Comparison of ENCODE assay signal across 16 cellular contexts in the genomic region with DNA sequence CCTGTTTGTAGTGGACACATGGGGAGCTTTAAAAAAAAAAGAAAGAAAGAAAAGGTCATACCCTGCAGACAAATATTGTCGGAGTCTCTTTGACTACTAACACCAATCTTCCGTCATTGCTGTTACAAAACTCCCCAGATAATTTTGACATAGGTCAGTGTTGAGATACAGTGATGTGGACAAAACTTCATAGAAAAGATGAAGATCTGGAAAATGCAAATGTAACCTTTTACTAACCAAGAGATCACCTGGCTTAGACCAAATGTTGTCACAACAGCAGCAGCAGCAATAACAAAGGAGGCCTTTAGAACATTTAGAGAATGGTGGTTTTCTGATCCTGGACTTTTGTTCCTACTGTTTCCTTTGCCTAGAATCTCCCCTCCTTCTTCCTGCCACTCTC. TPM values are rescaled to one million over a fixed set of nuclear protein-coding genes. Genes with fewer than 3 reads are reported as not detected.
A peak's percentile ranks its signal among the peaks of the same experiment; 100 is the strongest.
DNase-seq lines count a peak whose midpoint lies in the region; ATAC-seq, FAIRE-seq and TF ChIP-seq lines count a peak whose summit lies in the region.
"Had no signal": no experiment of that assay in that cellular context is flagged by ENCODE, and none has a peak within 500 bp of the region (broad histone marks: within the 10 kb centered on the region; RNA-seq: fewer than 3 reads in every experiment).

No MANE protein-coding gene starts in this region.

- no peak overlapping the region for H3K27ac ChIP-seq in HepG2 (ENCODE audit: extremely low read length, insufficient read depth, low read length)
- no peak overlapping the region for H3K27ac ChIP-seq in right lobe of liver
- H3K27ac ChIP-seq in naive thymus-derived CD4-positive, alpha-beta T cell (ENCODE audit: low read depth, low read length) = no peak overlapping the region

- H3K4me3 ChIP-seq in HepG2 (replicated peaks in 1 of 3; ENCODE audit: insufficient read depth in 1 of 3, low read depth in 2 of 3, low read length in 3 of 3) (no peak overlapping the region), right lobe of liver (no peak overlapping the region)
- no peak overlapping the region for H3K4me3 ChIP-seq in naive thymus-derived CD4-positive, alpha-beta T cell (ENCODE audit: low read length)

- BruUV-seq in HepG2 (replicated peaks; lab: Mats Ljungman, UMichigan) = no TSS peak

- no peaks in the 10 kb centered on the region for H3K27me3 ChIP-seq in HepG2 (ENCODE audit: control insufficient read depth in 1 of 2, insufficient read depth in 2 of 2, low read length in 2 of 2)
- no peaks in the 10 kb centered on the region for H3K27me3 ChIP-seq in right lobe of liver
- no peaks in the 10 kb centered on the region for H3K27me3 ChIP-seq in naive thymus-derived CD4-positive, alpha-beta T cell (ENCODE audit: control insufficient read depth in 2 of 2, insufficient read depth in 2 of 2, low read length in 2 of 2)

- CTCF ChIA-PET in HepG2 (lab: Yijun Ruan, JAX; ENCODE audit: low intra/inter-chr PET ratio, low total read pairs) = no interaction called here
- CTCF ChIA-PET in naive thymus-derived CD4-positive, alpha-beta T cell (lab: Charles Lee) = no interaction called here

- no peak overlapping the region for H3K9ac ChIP-seq in HepG2 (ENCODE audit: insufficient read depth, low read depth, low read length)

- no peaks in the 10 kb centered on the region for H3K9me3 Mint-ChIP-seq in naive thymus-derived CD4-positive, alpha-beta T cell
- H3K9me3 Mint-ChIP-seq in type B pancreatic cell = no peaks in the 10 kb centered on the region
- H3K9me3 Mint-ChIP-seq: CD4-positive, alpha-beta T cell had no signal

- no peak overlapping the region for H2AFZ ChIP-seq in HepG2 (ENCODE audit: low read length)

- H3K36me3 ChIP-seq in HepG2 (replicated peaks in 1 of 2; ENCODE audit: control insufficient read depth in 1 of 2, insufficient read depth in 2 of 2, low read length in 2 of 2) (no peaks in the 10 kb centered on the region), right lobe of liver (no peaks in the 10 kb centered on the region)
- H3K36me3 ChIP-seq in naive thymus-derived CD4-positive, alpha-beta T cell (ENCODE audit: control insufficient read depth in 2 of 3, insufficient read depth in 3 of 3, low read length in 3 of 3) = no peaks in the 10 kb centered on the region

- H3K27me3 Mint-ChIP-seq in naive thymus-derived CD4-positive, alpha-beta T cell = peaks cover 5 to 27% (median 12%) of the 10 kb centered on the region in 5 donors
- H3K27me3 Mint-ChIP-seq in type B pancreatic cell (no peaks in the 10 kb centered on the region), T-helper 17 cell (peaks cover 30% of the 10 kb centered on the region)

- ATAC-seq in HepG2 (peak; percentile 61), right lobe of liver (no peak), HG02623 (IDR thresholded peaks at IDR 0.05; ENCODE audit: unreplicated experiment) (no peak), T-helper 17 cell (no peak)
- peak; percentile 59 for ATAC-seq in naive thymus-derived CD4-positive, alpha-beta T cell

- POLR2A ChIA-PET in HepG2 (lab: Yijun Ruan, JAX) = no interaction called here
- POLR2A ChIA-PET in naive thymus-derived CD4-positive, alpha-beta T cell (lab: Charles Lee) = interaction anchor here (0.6 kb wide), 1 partner anchor 10 kb away, joined by 4 read pairs; no protein-coding TSS in a partner anchor

- WGBS in HepG2 (ENCODE audit: low lambda C conversion rate) = 1% methylated on average over 2 of the region's 2 CpGs
- 43% methylated on average over 2 of the region's 2 CpGs for WGBS in right lobe of liver (ENCODE audit: insufficient coverage, low coverage, low lambda C conversion rate, missing lambda C conversion rate)

- H3K36me3 Mint-ChIP-seq in naive thymus-derived CD4-positive, alpha-beta T cell = no peaks in the 10 kb centered on the region
- H3K36me3 Mint-ChIP-seq in type B pancreatic cell (no peaks in the 10 kb centered on the region), T-helper 17 cell (ENCODE audit: low read depth) (peaks cover 6% of the 10 kb centered on the region)

- H3K4me1 ChIP-seq in HepG2 (ENCODE audit: insufficient read depth, low read length) (peaks cover 26% of the 10 kb centered on the region), right lobe of liver (no peaks in the 10 kb centered on the region)
- H3K4me1 ChIP-seq in naive thymus-derived CD4-positive, alpha-beta T cell (ENCODE audit: control insufficient read depth in 2 of 2, insufficient read depth in 2 of 2, low read length in 2 of 2) = no peaks in the 10 kb centered on the region

- intact Hi-C loops in HepG2 (cut with micrococcal nuclease; ENCODE audit: unreplicated experiment) (no loop called here), right lobe of liver (cut with DNase I) (no loop called here)
- intact Hi-C loops in naive thymus-derived CD4-positive, alpha-beta T cell (cut with micrococcal nuclease) = no loop called here

- H3K9me3 ChIP-seq in HepG2 (ENCODE audit: low read length) = no peaks in the 10 kb centered on the region
- no peaks in the 10 kb centered on the region for H3K9me3 ChIP-seq in right lobe of liver
- H3K9me3 ChIP-seq in naive thymus-derived CD4-positive, alpha-beta T cell (ENCODE audit: control insufficient read depth in 2 of 3, low read length in 3 of 3) = no peaks in the 10 kb centered on the region
- H3K9me3 ChIP-seq in T-helper 17 cell (ENCODE audit: control insufficient read depth, low read length, poor library complexity, severe bottlenecking) = no peaks in the 10 kb centered on the region

- TF ChIP-seq POLR2A in HepG2 (IDR thresholded peaks at IDR 0.05; ENCODE audit: insufficient read depth in 1 of 2, low read depth in 2 of 2, low read length in 2 of 2) (no peak), right lobe of liver (IDR thresholded peaks at IDR 0.05) (no peak)

- peak overlapping the region; percentile 25; the same call in 1 of the 2 replicates for H3K4me2 ChIP-seq in HepG2 (ENCODE audit: low read depth, low read length)

- in situ Hi-C loops in HepG2 (cut with HindIII; ENCODE audit: extremely low pct_ligation_motif_present, low pct_unique_long_range_greater_than_20kb) = no loop called here

- H3K4me1 Mint-ChIP-seq in naive thymus-derived CD4-positive, alpha-beta T cell = peaks cover 0 to 2% (median 0%) of the 10 kb centered on the region in 7 donors
- H3K4me1 Mint-ChIP-seq in type B pancreatic cell (ENCODE audit: unreplicated experiment) = peaks cover 11% of the 10 kb centered on the region
- H3K4me1 Mint-ChIP-seq in T-helper 17 cell = peaks cover 4% of the 10 kb centered on the region

- H3K27ac Mint-ChIP-seq in naive thymus-derived CD4-positive, alpha-beta T cell = no peak overlapping the region
- H3K27ac Mint-ChIP-seq in type B pancreatic cell (peak overlapping the region; percentile 3), T-helper 17 cell (no peak overlapping the region)
- H3K27ac Mint-ChIP-seq: CD4-positive, alpha-beta T cell had no signal

- TF ChIP-seq EP300 in HepG2 (IDR thresholded peaks at IDR 0.05; ENCODE audit: low read depth in 2 of 2, low read length in 2 of 2) (no peak), HepG2 (CRISPR knock-in tag; IDR thresholded peaks at IDR 0.05; ENCODE audit: borderline replicate concordance) (no peak)

- H4K20me1 ChIP-seq in HepG2 (ENCODE audit: insufficient read depth, low read length) = no peaks in the 10 kb centered on the region

- DNase-seq in HepG2 (ENCODE audit: low spot score) (peak; percentile 13), right lobe of liver (no peak), NCI-H526 treated with DMSO at 0.1 percent for 48 hours (lab: John Stamatoyannopoulos, UW) (peak; percentile 18), type B pancreatic cell (ENCODE audit: extremely low spot score, unreplicated experiment) (no peak), NCI-H748 treated with DMSO at 0.1 percent for 48 hours (lab: John Stamatoyannopoulos, UW) (no peak), T-helper 17 cell (no peak)
- no peak for DNase-seq in naive thymus-derived CD4-positive, alpha-beta T cell
- DNase-seq: ACHN; C1 segment of cervical spinal cord; CD4-positive, alpha-beta T cell; DMS79; HCEC 1CT had no signal

- H3K79me2 ChIP-seq in HepG2 (ENCODE audit: insufficient read depth, low read length) = no peaks in the 10 kb centered on the region

- TF ChIP-seq CTCF in HepG2 (CRISPR knock-in tag; IDR thresholded peaks at IDR 0.05) = no peak
- no peak for TF ChIP-seq CTCF in right lobe of liver (IDR thresholded peaks at IDR 0.05)
- no peak for TF ChIP-seq CTCF in type B pancreatic cell (conservative IDR thresholded peaks at IDR 0.05)

- H3K4me3 Mint-ChIP-seq in naive thymus-derived CD4-positive, alpha-beta T cell = no peak overlapping the region
- H3K4me3 Mint-ChIP-seq in type B pancreatic cell (no peak overlapping the region), T-helper 17 cell (no peak overlapping the region)
- H3K4me3 Mint-ChIP-seq: CD4-positive, alpha-beta T cell had no signal

- TF ChIP-seq RAD21 in HepG2 (CRISPR knock-in tag; IDR thresholded peaks at IDR 0.05) = no peak

- no peak for FAIRE-seq in HepG2 (lab: Jason Lieb, UNC)
- FAIRE-seq: GM12891, H1 had no signal

RNA-seq across cellular contexts. Expression of gene COMMD8, which starts 8.1 kb away (rescaled TPM):
- 20.3 and 32.7 TPM in 2 replicates for total RNA-seq in HepG2 (2016; rRNA removed; fragmentation: Illumina TruSeq; extraction: Trizol)
- 6.5 and 6.6 TPM in 2 replicates for total RNA-seq in HepG2 (2016; cell fraction: cytosol; rRNA removed; fragmentation: Illumina TruSeq; extraction: Trizol; ENCODE audit: low read depth)
- 20.6 and 32.7 TPM in 2 replicates for total RNA-seq in HepG2 (2016; cell fraction: insoluble cytoplasmic fraction; rRNA removed; fragmentation: Illumina TruSeq; extraction: Trizol)
- 12.0 and 12.7 TPM in 2 replicates for total RNA-seq in HepG2 (2016; cell fraction: membrane; rRNA removed; fragmentation: Illumina TruSeq; extraction: Trizol)
- 8.3 and 10.5 TPM in 2 replicates for total RNA-seq in HepG2 (2016; cell fraction: nucleus; rRNA removed; fragmentation: Illumina TruSeq; extraction: Trizol)
- polyA plus RNA-seq in HepG2 (2011; rRNA removed) = 5.1 and 7.1 TPM in 2 replicates
- polyA plus RNA-seq in HepG2 (2011; cell fraction: cytosol; rRNA removed) = 1.8 and 3.1 TPM in 2 replicates
- polyA plus RNA-seq in HepG2 (2011; cell fraction: nucleus; rRNA removed) = 0.88 and 2.4 TPM in 2 replicates
- 7.7 and 7.8 TPM in 2 replicates for polyA plus RNA-seq in HepG2 (2012)
- 8.2 and 8.5 TPM in 2 replicates for polyA plus RNA-seq in HepG2 (2016; cell fraction: cytosol; fragmentation: Illumina TruSeq; extraction: Trizol; ENCODE audit: low read depth)
- polyA plus RNA-seq in HepG2 (2016; cell fraction: insoluble cytoplasmic fraction; fragmentation: Illumina TruSeq; extraction: Trizol; ENCODE audit: low read depth) = 32.4 and 37.3 TPM in 2 replicates
- polyA plus RNA-seq in HepG2 (2016; cell fraction: membrane; fragmentation: Illumina TruSeq; extraction: Trizol; ENCODE audit: low read depth) = 12.5 and 13.7 TPM in 2 replicates
- 15.2 and 15.6 TPM in 2 replicates for polyA plus RNA-seq in HepG2 (2016; cell fraction: nucleus; fragmentation: Illumina TruSeq; extraction: Trizol; ENCODE audit: insufficient read depth, low read depth)
- polyA minus RNA-seq in HepG2 (2011; rRNA and poly(A)+ RNA removed; ENCODE audit: low replicate concordance) = 0.16 and 1.5 TPM in 2 replicates
- polyA minus RNA-seq in HepG2 (2011; cell fraction: cytosol; rRNA and poly(A)+ RNA removed) = 2.8 and 3.3 TPM in 2 replicates
- polyA minus RNA-seq in HepG2 (2011; cell fraction: nucleus; rRNA and poly(A)+ RNA removed) = 4.5 and 6.3 TPM in 2 replicates
- total RNA-seq in right lobe of liver = 1 to 10 TPM; 4.5 to 9.2 (median 7.0) TPM
- total RNA-seq in naive thymus-derived CD4-positive, alpha-beta T cell = 10 to 100 TPM in 4 of 5 experiments, 1 to 10 TPM in 1; 8.4 to 19.3 (median 16.7) TPM
- polyA plus RNA-seq in naive thymus-derived CD4-positive, alpha-beta T cell = 10 to 100 TPM; 32.2 to 48.5 TPM
- 12.2 and 12.8 TPM in 2 replicates for total RNA-seq in type B pancreatic cell (ENCODE audit: low replicate concordance)
- 10 to 100 TPM in 1 of 2 donors, 1 to 10 TPM in 1; 9.9 to 10.1 TPM for total RNA-seq in T-helper 17 cell

RNA-seq across cellular contexts. Expression of gene ATP10D, which starts 13.5 kb away (rescaled TPM):
- total RNA-seq in HepG2 (2016; rRNA removed; fragmentation: Illumina TruSeq; extraction: Trizol) (5.2 and 9.8 TPM in 2 replicates), right lobe of liver (10 to 100 TPM in 2 of 6 experiments, 1 to 10 TPM in 4; 5.1 to 14.0 (median 8.5) TPM), type B pancreatic cell (ENCODE audit: low replicate concordance) (17.1 and 33.5 TPM in 2 replicates), T-helper 17 cell (1 to 10 TPM; 1.7 to 4.1 TPM)
- 0.97 and 1.0 TPM in 2 replicates for total RNA-seq in HepG2 (2016; cell fraction: cytosol; rRNA removed; fragmentation: Illumina TruSeq; extraction: Trizol; ENCODE audit: low read depth)
- 5.4 and 8.4 TPM in 2 replicates for total RNA-seq in HepG2 (2016; cell fraction: insoluble cytoplasmic fraction; rRNA removed; fragmentation: Illumina TruSeq; extraction: Trizol)
- 1.8 and 2.2 TPM in 2 replicates for total RNA-seq in HepG2 (2016; cell fraction: membrane; rRNA removed; fragmentation: Illumina TruSeq; extraction: Trizol)
- total RNA-seq in HepG2 (2016; cell fraction: nucleus; rRNA removed; fragmentation: Illumina TruSeq; extraction: Trizol) = 15.8 and 16.4 TPM in 2 replicates
- polyA plus RNA-seq in HepG2 (2011; rRNA removed) = 2.2 and 3.4 TPM in 2 replicates
- 1.2 and 3.3 TPM in 2 replicates for polyA plus RNA-seq in HepG2 (2011; cell fraction: cytosol; rRNA removed)
- 2.2 and 2.6 TPM in 2 replicates for polyA plus RNA-seq in HepG2 (2011; cell fraction: nucleus; rRNA removed)
- 0.78 and 1.7 TPM in 2 replicates for polyA plus RNA-seq in HepG2 (2012)
- 0.28 and 0.29 TPM in 2 replicates for polyA plus RNA-seq in HepG2 (2016; cell fraction: cytosol; fragmentation: Illumina TruSeq; extraction: Trizol; ENCODE audit: low read depth)
- 3.1 and 4.5 TPM in 2 replicates for polyA plus RNA-seq in HepG2 (2016; cell fraction: insoluble cytoplasmic fraction; fragmentation: Illumina TruSeq; extraction: Trizol; ENCODE audit: low read depth)
- polyA plus RNA-seq in HepG2 (2016; cell fraction: membrane; fragmentation: Illumina TruSeq; extraction: Trizol; ENCODE audit: low read depth) = 0.54 and 1.1 TPM in 2 replicates
- polyA plus RNA-seq in HepG2 (2016; cell fraction: nucleus; fragmentation: Illumina TruSeq; extraction: Trizol; ENCODE audit: insufficient read depth, low read depth) = 10.4 and 11.5 TPM in 2 replicates
- polyA minus RNA-seq in HepG2 (2011; rRNA and poly(A)+ RNA removed; ENCODE audit: low replicate concordance) = 15.9 and 46.4 TPM in 2 replicates
- 3.1 and 3.3 TPM in 2 replicates for polyA minus RNA-seq in HepG2 (2011; cell fraction: cytosol; rRNA and poly(A)+ RNA removed)
- polyA minus RNA-seq in HepG2 (2011; cell fraction: nucleus; rRNA and poly(A)+ RNA removed) = 9.0 and 10.7 TPM in 2 replicates
- 10 to 100 TPM in 1 of 5 experiments, 1 to 10 TPM in 4; 3.3 to 29.0 (median 6.1) TPM for total RNA-seq in naive thymus-derived CD4-positive, alpha-beta T cell
- polyA plus RNA-seq in naive thymus-derived CD4-positive, alpha-beta T cell = 1 to 10 TPM in 1 of 2 donors, under 1 TPM in 1; 0.45 to 1.7 TPM
- total RNA-seq: HT-29 had no signal

Comparison
In these comparisons a context has a peak if more than half of its experiments do, and no peak if none do; other contexts are left out.
1. ATAC-seq: peak in HepG2 (single experiment) and naive thymus-derived CD4-positive, alpha-beta T cell (single experiment); none in right lobe of liver (0 of 4), HG02623 (single experiment) and T-helper 17 cell (single experiment).
2. DNase-seq: peak in HepG2 (single experiment) and NCI-H526 treated with DMSO at 0.1 percent for 48 hours (single experiment); none in right lobe of liver (0 of 3), naive thymus-derived CD4-positive, alpha-beta T cell (0 of 9), type B pancreatic cell (single experiment), NCI-H748 treated with DMSO at 0.1 percent for 48 hours (single experiment) and T-helper 17 cell (0 of 3).